8 cellular contexts compared by ENCODE assay signal in the genomic region with DNA sequence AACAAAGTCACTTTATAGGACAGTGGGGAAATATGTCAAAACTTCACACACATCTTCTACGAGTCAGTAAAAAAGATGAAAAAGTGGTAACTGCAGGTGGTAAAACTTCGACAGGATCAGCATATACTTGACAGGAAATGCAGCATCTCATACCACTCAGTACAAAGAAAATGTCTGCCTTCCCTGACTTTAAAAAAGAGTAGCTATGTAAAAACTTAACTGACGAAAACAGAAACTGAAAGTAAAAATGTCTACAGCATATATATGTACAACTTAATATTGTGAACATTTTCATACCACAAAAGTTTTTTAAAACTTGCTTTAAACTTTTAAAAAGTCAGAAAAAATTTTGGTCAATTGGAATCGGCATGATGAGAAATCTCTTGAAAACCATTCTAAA. TPM values are rescaled to one million over a fixed set of nuclear protein-coding genes. Genes with fewer than 3 reads are reported as not detected.
DNase-seq lines count a peak whose midpoint lies in the region; ATAC-seq and TF ChIP-seq lines count a peak whose summit lies in the region.

No MANE protein-coding gene starts in this region.

- H3K27ac Mint-ChIP-seq in effector memory CD8-positive, alpha-beta T cell: peak overlapping the region; percentile 96 to 98
- H3K27ac Mint-ChIP-seq in nephron progenitor cell: peak overlapping the region; percentile 98

- CTCF ChIA-PET in Panc1 (lab: Charles Lee): no interaction called here

- ATAC-seq in activated CD4-positive, CD25-positive, alpha-beta regulatory T cell treated with anti-CD3 and anti-CD28 coated beads, Interleukin-2, amount 50 U/mL, for 24 hours: peak; percentile 25 to 26
- ATAC-seq in Panc1 (no peak), GM21390 (IDR thresholded peaks at IDR 0.05; ENCODE audit: unreplicated experiment) (no peak), GM21528 (IDR thresholded peaks at IDR 0.05; ENCODE audit: low FRiP score, unreplicated experiment) (no peak)
- ATAC-seq in effector memory CD8-positive, alpha-beta T cell (replicated peaks): peak; percentile 37

- in situ Hi-C loops in Panc1 (cut with HindIII; ENCODE audit: low pct_unique_long_range_greater_than_20kb, low sequenced_read_pairs): no loop called here

- peaks cover 4% of the 10 kb centered on the region for H3K36me3 ChIP-seq in Panc1 (ENCODE audit: control insufficient read depth, insufficient read depth, low read length)

- intact Hi-C loops in Panc1 (cut with micrococcal nuclease; ENCODE audit: unreplicated experiment): no loop called here

- POLR2A ChIA-PET in Panc1 (lab: Charles Lee): interaction anchor here (0.6 to 1.3 kb wide), 2 partner anchors 12 to 39 kb away, joined by 3 to 4 read pairs; no protein-coding TSS in a partner anchor

- no peaks in the 10 kb centered on the region for H3K9me3 Mint-ChIP-seq in effector memory CD8-positive, alpha-beta T cell
- H3K9me3 Mint-ChIP-seq in nephron progenitor cell: no peaks in the 10 kb centered on the region

- DNase-seq in activated CD4-positive, CD25-positive, alpha-beta regulatory T cell (lab: John Stamatoyannopoulos, UW): no peak
- DNase-seq in Panc1 (ENCODE audit: low read depth, low spot score) (no peak), nephron progenitor cell (no peak)
- no peak for DNase-seq in effector memory CD8-positive, alpha-beta T cell
- DNase-seq in stimulated activated CD4-positive, alpha-beta T cell treated with anti-CD3 and anti-CD28 coated beads, Interleukin-12 subunit alpha, Interleukin-12 subunit beta, amount 100 ng/mL, for 4 hours: no peak

- peak overlapping the region; percentile 93 to 95 for H3K4me3 ChIP-seq in Panc1 (ENCODE audit: low read depth in 2 of 2, low read length in 2 of 2)

- peaks cover 10% of the 10 kb centered on the region for H3K4me1 ChIP-seq in Panc1 (ENCODE audit: control insufficient read depth, insufficient read depth, low read length)

- H3K27me3 ChIP-seq in Panc1 (ENCODE audit: control insufficient read depth, insufficient read depth, low read length): no peaks in the 10 kb centered on the region

- H3K4me3 Mint-ChIP-seq in effector memory CD8-positive, alpha-beta T cell: peak overlapping the region; percentile 94 to 95
- H3K4me3 Mint-ChIP-seq in nephron progenitor cell: peak overlapping the region; percentile 93

- TF ChIP-seq CTCF in Panc1 (IDR thresholded peaks at IDR 0.05) (no peak), nephron progenitor cell (IDR thresholded peaks at IDR 0.05) (no peak)

- peaks cover 33 to 34% of the 10 kb centered on the region in 2 donors for H3K4me1 Mint-ChIP-seq in effector memory CD8-positive, alpha-beta T cell (ENCODE audit: low read depth in 2 of 2)
- H3K4me1 Mint-ChIP-seq in nephron progenitor cell: peaks cover 34% of the 10 kb centered on the region

- peak overlapping the region; percentile 93 for H3K27ac ChIP-seq in Panc1 (ENCODE audit: low read length)

- no TSS peak for BruUV-seq in Panc1 (replicated peaks; lab: Mats Ljungman, UMichigan)

- H3K9me3 ChIP-seq in Panc1 (ENCODE audit: control insufficient read depth, insufficient read depth, low read depth, low read length): no peaks in the 10 kb centered on the region

- H3K27me3 Mint-ChIP-seq in effector memory CD8-positive, alpha-beta T cell: no peaks in the 10 kb centered on the region
- no peaks in the 10 kb centered on the region for H3K27me3 Mint-ChIP-seq in nephron progenitor cell (ENCODE audit: low read depth, poor library complexity)

- H3K36me3 Mint-ChIP-seq in effector memory CD8-positive, alpha-beta T cell (ENCODE audit: insufficient read depth): peaks cover 50% of the 10 kb centered on the region
- H3K36me3 Mint-ChIP-seq in nephron progenitor cell (ENCODE audit: low read depth): peaks cover 23% of the 10 kb centered on the region

RNA-seq across cellular contexts. Expression of gene PSMA5, which starts 0.9 kb away (rescaled TPM):
- 118 TPM for total RNA-seq in Panc1 (2021; ENCODE audit: unreplicated experiment)
- polyA plus RNA-seq in Panc1 (2012; ENCODE audit: insufficient read length): 136 TPM

RNA-seq across cellular contexts. Expression of gene SORT1, which starts 27.7 kb away (rescaled TPM):
- total RNA-seq in Panc1 (2021; ENCODE audit: unreplicated experiment): 25.1 TPM
- polyA plus RNA-seq in Panc1 (2012; ENCODE audit: insufficient read length): 7.9 TPM

RNA-seq across cellular contexts. Expression of gene SYPL2, which starts 41.0 kb away (rescaled TPM):
- 0.74 TPM for total RNA-seq in Panc1 (2021; ENCODE audit: unreplicated experiment)
- 0.40 TPM for polyA plus RNA-seq in Panc1 (2012; ENCODE audit: insufficient read length)

RNA-seq across cellular contexts. Expression of gene ATXN7L2, which starts 58.3 kb away (rescaled TPM):
- 4.9 TPM for total RNA-seq in Panc1 (2021; ENCODE audit: unreplicated experiment)
- polyA plus RNA-seq in Panc1 (2012; ENCODE audit: insufficient read length): 5.5 TPM

Comparison
In these comparisons a context has a peak if more than half of its experiments do, and no peak if none do; other contexts are left out.
1. ATAC-seq: peak in activated CD4-positive, CD25-positive, alpha-beta regulatory T cell treated with anti-CD3 and anti-CD28 coated beads, Interleukin-2, amount 50 U/mL, for 24 hours (2 of 2) and effector memory CD8-positive, alpha-beta T cell (single experiment); none in Panc1 (single experiment), GM21390 (single experiment) and GM21528 (single experiment).